In the genomic region with DNA sequence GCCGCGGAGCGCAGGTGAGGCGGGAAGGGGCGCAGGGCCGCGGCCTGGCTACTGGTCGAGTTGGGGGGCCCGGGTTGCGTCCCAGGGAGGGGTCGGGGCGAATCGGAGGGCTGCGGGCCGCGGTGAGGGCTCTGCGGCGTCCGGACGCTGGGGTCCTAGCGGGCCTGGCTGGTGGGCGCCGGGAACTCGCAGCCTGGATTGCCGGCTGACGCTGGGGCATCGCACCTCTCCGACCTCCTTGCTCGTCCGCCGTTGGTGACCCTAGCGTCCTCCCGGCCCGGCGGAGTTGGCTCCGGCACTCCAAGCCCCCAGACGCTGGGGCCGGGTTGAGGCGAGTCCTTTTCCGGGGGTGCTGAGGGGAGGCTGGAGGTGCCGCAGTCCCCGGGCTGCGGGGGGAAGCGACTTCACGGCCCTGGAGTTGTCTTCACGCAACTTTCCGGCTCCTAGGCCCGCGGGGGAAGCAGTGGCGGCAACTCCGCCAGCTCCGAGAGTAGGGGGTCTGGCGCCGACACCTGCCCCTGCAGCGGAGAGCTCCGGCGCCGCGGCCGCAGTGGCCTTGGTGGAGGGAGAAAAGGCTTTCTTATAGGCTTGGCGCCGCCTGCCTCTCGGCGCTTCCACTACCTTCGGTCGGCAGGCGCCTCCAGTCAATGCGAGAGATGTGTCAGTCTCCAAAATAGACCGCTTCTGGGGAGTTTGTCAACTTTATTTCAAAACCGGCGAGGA, we compare ENCODE assay signal across 8 cellular contexts.
DNase-seq lines count a peak whose midpoint lies in the region; ATAC-seq and TF ChIP-seq lines count a peak whose summit lies in the region.

No MANE protein-coding gene starts in this region.

- H3K36me3 Mint-ChIP-seq in GM23338 (ENCODE audit: low read depth) (no peaks in the 10 kb centered on the region), endothelial cell (ENCODE audit: low read depth, unreplicated experiment) (peaks cover 4% of the 10 kb centered on the region)
- peaks cover 15% of the 10 kb centered on the region for H3K36me3 Mint-ChIP-seq in activated CD8-positive, alpha-beta memory T cell treated with anti-CD3 and anti-CD28 coated beads, Interleukin-2, amount 10 ng/mL, durations not matched to agents 7 days and 5 days

- no peak overlapping the region for H3K27ac Mint-ChIP-seq in GM23338
- H3K27ac Mint-ChIP-seq in activated CD8-positive, alpha-beta memory T cell treated with anti-CD3 and anti-CD28 coated beads, Interleukin-2, amount 10 ng/mL, durations not matched to agents 7 days and 5 days: peak overlapping the region; percentile 99
- H3K27ac Mint-ChIP-seq in endothelial cell (ENCODE audit: unreplicated experiment): no peak overlapping the region

- H3K36me3 ChIP-seq in GM23338 (ENCODE audit: insufficient read depth) (no peaks in the 10 kb centered on the region), mucosa of stomach (ENCODE audit: control insufficient read depth, insufficient read depth, low read length) (no peaks in the 10 kb centered on the region)

- peaks cover 14% of the 10 kb centered on the region for H3K4me1 Mint-ChIP-seq in GM23338
- peaks cover 41% of the 10 kb centered on the region for H3K4me1 Mint-ChIP-seq in activated CD8-positive, alpha-beta memory T cell treated with anti-CD3 and anti-CD28 coated beads, Interleukin-2, amount 10 ng/mL, durations not matched to agents 7 days and 5 days
- peaks cover 5% of the 10 kb centered on the region for H3K4me1 Mint-ChIP-seq in endothelial cell (ENCODE audit: unreplicated experiment)

- ATAC-seq in GM23338 (peak; percentile 24), GM19467 (IDR thresholded peaks at IDR 0.05; ENCODE audit: unreplicated experiment) (no peak)
- peak; percentile 22 for ATAC-seq in activated CD8-positive, alpha-beta memory T cell treated with anti-CD3 and anti-CD28 coated beads, Interleukin-2, amount 10 ng/mL, durations not matched to agents 7 days and 5 days

- H4K20me1 ChIP-seq in GM23338 (replicated peaks; ENCODE audit: insufficient read depth): peaks cover 21% of the 10 kb centered on the region

- H3K4me3 ChIP-seq in GM23338 (peak overlapping the region; percentile 99), mucosa of stomach (ENCODE audit: low read length) (peak overlapping the region; percentile 100)

- H3K79me2 ChIP-seq in GM23338 (replicated peaks; ENCODE audit: insufficient read depth): peaks cover 45% of the 10 kb centered on the region

- 0 out of 2 replicates have a peak, but pooled peaks cover 6% of the 10 kb centered on the region for H3F3A ChIP-seq in GM23338 (replicated peaks; ENCODE audit: low read depth)

- peak; percentile 13 for DNase-seq in Daoy (ENCODE audit: low read depth)
- peak; percentile 65 for DNase-seq in GM23338 (ENCODE audit: low spot score)
- DNase-seq in NAMALWA (ENCODE audit: low spot score): peak; percentile 71
- DNase-seq in activated CD8-positive, alpha-beta memory T cell treated with anti-CD3 and anti-CD28 coated beads, Interleukin-2, amount 10 ng/mL, durations not matched to agents 7 days and 5 days: peak; percentile 71
- peak; percentile 56 for DNase-seq in endothelial cell (ENCODE audit: low spot score)
- DNase-seq in substantia nigra (lab: John Stamatoyannopoulos, UW): peak in 17 of 49 donors; percentile 3 to 51 (median 23)

- TF ChIP-seq CTCF in GM23338 (conservative IDR thresholded peaks at IDR 0.05; ENCODE audit: low read depth in 2 of 2): peak in 1 of 2 experiments; percentile 3; a peak in 1 of 4 replicates
- no peak for TF ChIP-seq CTCF in endothelial cell (IDR thresholded peaks at IDR 0.05; ENCODE audit: unreplicated experiment)

- CTCF ChIA-PET in activated CD8-positive, alpha-beta memory T cell treated with anti-CD3 and anti-CD28 coated beads, Interleukin-2, amount 10 ng/mL, durations not matched to agents 7 days and 5 days (lab: Charles Lee): interaction anchor here (0.9 to 6.3 kb wide), 29 partner anchors 8 to 485 kb away, joined by 3 to 115 read pairs (median 11); a partner anchor contains a TSS

- H3K9me3 Mint-ChIP-seq in GM23338 (no peaks in the 10 kb centered on the region), endothelial cell (ENCODE audit: unreplicated experiment) (no peaks in the 10 kb centered on the region)
- no peaks in the 10 kb centered on the region for H3K9me3 Mint-ChIP-seq in activated CD8-positive, alpha-beta memory T cell treated with anti-CD3 and anti-CD28 coated beads, Interleukin-2, amount 10 ng/mL, durations not matched to agents 7 days and 5 days (ENCODE audit: low read depth)

- peak overlapping the region; percentile 100 for H3K4me2 ChIP-seq in GM23338

- no peaks in the 10 kb centered on the region for H3K9me2 ChIP-seq in GM23338 (ENCODE audit: insufficient read depth)

- H3K27ac ChIP-seq in GM23338 (ENCODE audit: low read depth): peak overlapping the region; percentile 99; the same call in 1 of the 2 replicates
- peak overlapping the region; percentile 90 for H3K27ac ChIP-seq in substantia nigra (ENCODE audit: low read depth, low read length, poor library complexity, severe bottlenecking)

- peak overlapping the region; percentile 90 for H3K9ac ChIP-seq in mucosa of stomach (ENCODE audit: low read length)

- no peaks in the 10 kb centered on the region for H3K9me3 ChIP-seq in mucosa of stomach (ENCODE audit: control insufficient read depth, low read length)

- H3K27me3 Mint-ChIP-seq in GM23338 (ENCODE audit: insufficient read depth, low read depth, poor library complexity): peaks cover 10% of the 10 kb centered on the region
- peaks cover 3% of the 10 kb centered on the region for H3K27me3 Mint-ChIP-seq in activated CD8-positive, alpha-beta memory T cell treated with anti-CD3 and anti-CD28 coated beads, Interleukin-2, amount 10 ng/mL, durations not matched to agents 7 days and 5 days
- H3K27me3 Mint-ChIP-seq in endothelial cell (ENCODE audit: unreplicated experiment): peaks cover 6% of the 10 kb centered on the region

- H2AFZ ChIP-seq in GM23338: 0 out of 2 replicates have a peak overlapping the region, but pooled peaks have one; percentile 56

- peaks cover 4% of the 10 kb centered on the region; the same call in 1 of the 2 replicates for H3K4me1 ChIP-seq in GM23338 (ENCODE audit: insufficient read depth)
- H3K4me1 ChIP-seq in mucosa of stomach (ENCODE audit: control insufficient read depth, insufficient read depth, low read length): peaks cover 3% of the 10 kb centered on the region

- H3K27me3 ChIP-seq in GM23338 (ENCODE audit: insufficient read depth) (no peaks in the 10 kb centered on the region), mucosa of stomach (ENCODE audit: control insufficient read depth, insufficient read depth, low read length) (no peaks in the 10 kb centered on the region)

- peak overlapping the region; percentile 97 for H3K4me3 Mint-ChIP-seq in GM23338
- H3K4me3 Mint-ChIP-seq in activated CD8-positive, alpha-beta memory T cell treated with anti-CD3 and anti-CD28 coated beads, Interleukin-2, amount 10 ng/mL, durations not matched to agents 7 days and 5 days: peak overlapping the region; percentile 94
- H3K4me3 Mint-ChIP-seq in endothelial cell (ENCODE audit: unreplicated experiment): peak overlapping the region; percentile 97

TF ChIP-seq in GM23338, 12 proteins besides CTCF, POLR2A, EP300 and RAD21 (continues in another document):
- no peak for TF ChIP-seq CREB1 (CRISPR knock-in tag; IDR thresholded peaks at IDR 0.05; ENCODE audit: low read depth)
- TF ChIP-seq ZNF331 (CRISPR knock-in tag; IDR thresholded peaks at IDR 0.05; ENCODE audit: low read depth): no peak
- no peak for TF ChIP-seq ZNF114 (CRISPR knock-in tag; IDR thresholded peaks at IDR 0.05)
- no peak for TF ChIP-seq EZH2phosphoT487 (IDR thresholded peaks at IDR 0.05; ENCODE audit: unreplicated experiment)
